Comparison of ENCODE assay signal across 17 cellular contexts in the genomic region with DNA sequence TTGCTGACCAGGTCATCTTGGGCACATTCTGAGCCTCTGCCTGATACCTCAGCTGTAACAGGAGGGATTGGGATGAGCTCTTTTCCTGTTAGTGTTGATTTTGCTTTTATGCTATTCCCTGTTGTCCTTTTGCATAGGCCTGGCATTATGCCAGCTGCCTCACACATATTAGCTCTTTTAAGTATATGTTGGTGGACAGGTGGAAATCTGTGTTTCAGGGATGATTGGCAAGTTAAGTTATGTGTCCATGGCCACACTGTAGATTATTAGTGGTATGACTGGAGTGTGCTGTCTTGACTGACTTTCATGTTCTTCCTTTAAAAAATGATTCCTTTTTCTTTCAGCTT.
"Had no signal": no experiment of that assay in that cellular context is flagged by ENCODE, and none has a peak within 500 bp of the region (broad histone marks: within the 10 kb centered on the region; RNA-seq: fewer than 3 reads in every experiment).

No MANE protein-coding gene starts in this region.

- DNase-seq: activated CD4-positive, alpha-beta T cell treated with anti-CD3 and anti-CD28 coated beads for 48 hours; activated CD4-positive, CD25-positive, alpha-beta regulatory T cell; activated CD8-positive, alpha-beta memory T cell treated with anti-CD3 and anti-CD28 coated beads, Interleukin-2, amount 50 U/mL, for 4 hours; activated CD8-positive, alpha-beta T cell treated with anti-CD3 and anti-CD28 coated beads, Interleukin-2, amount 10 ng/mL, durations not matched to agents 7 days and 5 days; activated T-cell treated with anti-CD3 and anti-CD28 coated beads, Interleukin-2, amount 50 U/mL, for 4 hours; dorsolateral prefrontal cortex; foreskin fibroblast; mesenchymal stem cell; mucosa of descending colon; naive B cell; retina; uterus had no signal

- H3K9me3 Mint-ChIP-seq: activated naive CD4-positive, alpha-beta T cell treated with anti-CD3 and anti-CD28 coated beads, Interleukin-2, amount 50 U/mL, for 24 hours; activated T-cell treated with anti-CD3 and anti-CD28 coated beads, Interleukin-2, amount 50 U/mL, for 4 hours; naive B cell; neural crest cell; stimulated activated naive CD8-positive, alpha-beta T cell treated with anti-CD3 and anti-CD28 coated beads, Interleukin-15, Interleukin-2, amounts not matched to agents 100 ng/mL and 50 ng/mL, for 24 hours had no signal

- H3K27ac Mint-ChIP-seq: activated CD8-positive, alpha-beta T cell treated with anti-CD3 and anti-CD28 coated beads, Interleukin-2, amount 10 ng/mL, durations not matched to agents 7 days and 5 days; activated naive CD4-positive, alpha-beta T cell treated with anti-CD3 and anti-CD28 coated beads, Interleukin-2, amount 50 U/mL, for 24 hours; naive B cell; stimulated activated naive CD8-positive, alpha-beta T cell treated with anti-CD3 and anti-CD28 coated beads, Interleukin-15, Interleukin-2, amounts not matched to agents 100 ng/mL and 50 ng/mL, for 24 hours had no signal

- H3K4me3 Mint-ChIP-seq: activated CD8-positive, alpha-beta T cell treated with anti-CD3 and anti-CD28 coated beads, Interleukin-2, amount 10 ng/mL, durations not matched to agents 7 days and 5 days; activated naive CD4-positive, alpha-beta T cell treated with anti-CD3 and anti-CD28 coated beads, Interleukin-2, amount 50 U/mL, for 24 hours; activated T-cell treated with anti-CD3 and anti-CD28 coated beads, Interleukin-2, amount 50 U/mL, for 4 hours; naive B cell; neural crest cell; stimulated activated naive CD8-positive, alpha-beta T cell treated with anti-CD3 and anti-CD28 coated beads, Interleukin-15, Interleukin-2, amounts not matched to agents 100 ng/mL and 50 ng/mL, for 24 hours had no signal

- H3K4me3 ChIP-seq: dorsolateral prefrontal cortex, mucosa of descending colon, tibial nerve, uterus had no signal

- H3K27ac ChIP-seq: dorsolateral prefrontal cortex, epithelial cell of prostate, tibial nerve, uterus had no signal
